Comparison of ENCODE assay signal across 26 cellular contexts in the genomic region with DNA sequence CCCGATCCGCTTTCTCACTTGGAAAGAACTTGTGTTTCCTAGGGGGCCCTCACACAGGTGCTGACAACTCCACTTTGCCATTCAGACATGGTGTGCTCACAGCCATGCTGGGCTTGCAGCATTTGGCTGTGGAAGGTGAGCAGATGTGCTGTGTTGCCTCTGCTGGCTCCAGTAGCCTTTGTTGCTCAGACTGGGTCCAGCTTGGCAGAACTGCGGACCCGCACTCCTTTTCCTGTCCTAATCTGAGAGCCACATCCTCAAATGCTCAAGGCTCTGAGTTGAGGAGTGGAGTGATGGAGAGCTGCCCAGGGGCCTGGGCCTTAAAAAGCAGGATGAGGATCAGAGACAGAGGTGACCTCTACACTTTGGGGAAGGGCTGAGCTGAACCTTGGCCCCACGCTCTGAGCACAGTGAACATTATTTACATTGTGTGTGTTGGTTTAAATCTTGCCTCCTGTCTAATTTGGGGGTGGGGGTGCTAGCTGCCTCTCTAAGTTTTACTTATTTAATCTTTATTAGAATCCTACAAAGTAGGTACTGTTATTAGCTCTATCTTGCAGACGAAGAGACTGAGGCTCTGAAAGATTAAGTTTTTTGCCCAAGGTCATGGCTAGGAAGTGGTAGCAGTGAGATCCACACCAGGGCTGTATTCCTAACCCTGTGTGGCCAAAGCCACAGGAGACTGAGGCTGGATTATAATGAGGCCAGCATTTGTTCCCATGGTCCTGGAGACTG. TPM values are rescaled to one million over a fixed set of nuclear protein-coding genes. Genes with fewer than 3 reads are reported as not detected.
"Had no signal": no experiment of that assay in that cellular context is flagged by ENCODE, and none has a peak within 500 bp of the region (broad histone marks: within the 10 kb centered on the region; RNA-seq: fewer than 3 reads in every experiment).

No MANE protein-coding gene starts in this region.

- H3K4me1 ChIP-seq: body of pancreas, colonic mucosa, left lung, right atrium auricular region, testis, uterus had no signal

- H3K79me2 ChIP-seq: parathyroid adenoma had no signal

- H3K36me3 ChIP-seq: cardiac muscle cell, colonic mucosa, spleen, uterus had no signal

- H3K27me3 ChIP-seq: body of pancreas, cardiac muscle cell, colonic mucosa, left lung, right atrium auricular region, spleen, testis, uterus had no signal

- H2AFZ ChIP-seq: parathyroid adenoma had no signal

- H3K4me3 ChIP-seq: body of pancreas, cardiac muscle cell, colonic mucosa, left lung, right atrium auricular region, spleen, testis, uterus had no signal

- DNase-seq: activated CD4-positive, alpha-beta T cell treated with anti-CD3 and anti-CD28 coated beads, Interleukin-2, amount 50 U/mL, for 1 hour; activated CD8-positive, alpha-beta T cell treated with anti-CD3 and anti-CD28 coated beads for 36 hours; activated naive CD4-positive, alpha-beta T cell treated with Interleukin-2 at 50 U/mL for 16 hours; activated T-cell treated with anti-CD3 and anti-CD28 coated beads, Interleukin-2, amount 50 U/mL, for 72 hours; aorta; body of pancreas; cerebellar nuclear complex; colonic mucosa; effector CD8-positive, alpha-beta T cell; hippocampal formation; immature natural killer cell; kidney glomerular epithelial cell; left lung; nephron progenitor cell; nucleus accumbens; spleen; stimulated activated naive CD4-positive, alpha-beta T cell treated with Interleukin-2 at 50 U/mL for 16 hours; T-helper 17 cell; T1000; testis; trophoblast cell; uterus had no signal

- ATAC-seq: activated CD8-positive, alpha-beta T cell treated with anti-CD3 and anti-CD28 coated beads for 36 hours; activated T-cell treated with anti-CD3 and anti-CD28 coated beads, Interleukin-2, amount 50 U/mL, for 72 hours; body of pancreas; left lung; T-helper 17 cell had no signal

- H3K27ac ChIP-seq: body of pancreas, cardiac muscle cell, colonic mucosa, left lung, parathyroid adenoma, right atrium auricular region, spleen, testis, uterus had no signal

- H3K9ac ChIP-seq: parathyroid adenoma had no signal

- H3K9me3 ChIP-seq: body of pancreas, colonic mucosa, left lung, right atrium auricular region, spleen, testis, uterus had no signal

- FAIRE-seq: frontal cortex had no signal

RNA-seq across cellular contexts. Expression of gene ACOX2, which starts 17.2 kb away (rescaled TPM):
- total RNA-seq: activated CD8-positive, alpha-beta T cell treated with anti-CD3 and anti-CD28 coated beads for 36 hours; activated T-cell treated with anti-CD3 and anti-CD28 coated beads, Interleukin-2, amount 50 U/mL, for 72 hours; T-helper 17 cell had no signal
- polyA plus RNA-seq: immature natural killer cell had no signal

RNA-seq across cellular contexts. Expression of gene FAM107A, which starts 57.4 kb away (rescaled TPM):
- total RNA-seq: activated CD8-positive, alpha-beta T cell treated with anti-CD3 and anti-CD28 coated beads for 36 hours; activated T-cell treated with anti-CD3 and anti-CD28 coated beads, Interleukin-2, amount 50 U/mL, for 72 hours; cardiac muscle cell; T-helper 17 cell had no signal
- polyA plus RNA-seq: cardiac muscle cell, immature natural killer cell had no signal
